In genomic region chr9:136547508-136548215, GRCh38 we compare ENCODE assay signal across 14 cellular contexts. TPM values are rescaled to one million over a fixed set of nuclear protein-coding genes. Genes with fewer than 3 reads are reported as not detected.
DNase-seq lines count a peak whose midpoint lies in the region; ATAC-seq, FAIRE-seq and TF ChIP-seq lines count a peak whose summit lies in the region.
"Had no signal": no experiment of that assay in that cellular context is flagged by ENCODE, and none has a peak within 500 bp of the region (broad histone marks: within the 10 kb centered on the region; RNA-seq: fewer than 3 reads in every experiment).

No MANE protein-coding gene starts in this region.

- H3K27me3 ChIP-seq in heart left ventricle (no peaks in the 10 kb centered on the region), duodenal mucosa (ENCODE audit: control insufficient read depth in 1 of 2, insufficient read depth in 2 of 2, low read length in 2 of 2) (no peaks in the 10 kb centered on the region), vagina (no peaks in the 10 kb centered on the region)

- FAIRE-seq in GM19239 (lab: Jason Lieb, UNC): no peak
- FAIRE-seq: G401.6 had no signal

- H3K27ac Mint-ChIP-seq in osteocyte (ENCODE audit: unreplicated experiment): peak overlapping the region; percentile 76

- TF ChIP-seq POLR2A in heart left ventricle (IDR thresholded peaks at IDR 0.05): no peak
- no peak for TF ChIP-seq POLR2A in vagina (IDR thresholded peaks at IDR 0.05)

- DNase-seq in heart left ventricle (no peak), left ventricle myocardium superior (no peak), osteocyte (ENCODE audit: extremely low spot score, unreplicated experiment) (no peak), vagina (ENCODE audit: extremely low spot score in 2 of 2) (no peak), NCI-H2171 (lab: John Stamatoyannopoulos, UW) (no peak), GM19239 (ENCODE audit: insufficient read length, low spot score) (no peak), cerebellum (ENCODE audit: low spot score) (no peak)
- DNase-seq: activated naive CD4-positive, alpha-beta T cell treated with Interleukin-2 at 50 U/mL for 16 hours; effector memory CD4-positive, alpha-beta T cell; KG1; stimulated activated CD4-positive, alpha-beta T cell treated with anti-CD3 and anti-CD28 coated beads, Interleukin-1b, Interleukin-23, amount 100 ng/mL, for 48 hours had no signal

- H3K36me3 Mint-ChIP-seq in osteocyte (ENCODE audit: unreplicated experiment): peaks cover 2% of the 10 kb centered on the region

- no peaks in the 10 kb centered on the region for H3K27me3 Mint-ChIP-seq in osteocyte (ENCODE audit: unreplicated experiment)

- peak overlapping the region in 1 of 2 donors; percentile 10 for H3K9ac ChIP-seq in duodenal mucosa (ENCODE audit: low read depth in 1 of 2, low read length in 2 of 2)

- intact Hi-C loops in heart left ventricle (cut with DNase I): loop anchor here in 6 of 10 donors (2.0 to 10.0 kb wide), 8 partner anchors 17 to 80 kb away; partner anchors contain the start of gene SEC16A (in 2 of the 6)
- intact Hi-C loops in left ventricle myocardium superior (cut with micrococcal nuclease): no loop called here
- intact Hi-C loops in vagina (cut with DNase I): loop anchor here (10.0 kb wide), 1 partner anchor 53 kb away; no protein-coding TSS in a partner anchor

- H3K4me3 Mint-ChIP-seq in osteocyte (ENCODE audit: unreplicated experiment): no peak overlapping the region

- peaks cover 68% of the 10 kb centered on the region for H3K4me1 Mint-ChIP-seq in osteocyte (ENCODE audit: unreplicated experiment)

- H3K4me1 ChIP-seq in heart left ventricle (peaks cover 4 to 69% (median 39%) of the 10 kb centered on the region in 12 donors), duodenal mucosa (ENCODE audit: control insufficient read depth in 1 of 2, insufficient read depth in 2 of 2, low read length in 2 of 2) (peaks cover 53 to 58% of the 10 kb centered on the region in 2 donors), vagina (peaks cover 80% of the 10 kb centered on the region)

- H3K4me3 ChIP-seq in heart left ventricle: peak overlapping the region in 1 of 12 donors; percentile 92
- H3K4me3 ChIP-seq in duodenal mucosa (ENCODE audit: low read depth in 1 of 2, low read length in 2 of 2): no peak overlapping the region
- H3K4me3 ChIP-seq in vagina: peak overlapping the region in 1 of 2 donors; percentile 12

- H3K27ac ChIP-seq in heart left ventricle: peak overlapping the region in 11 of 12 donors; percentile 94 to 99 (median 98)
- peak overlapping the region; percentile 70 for H3K27ac ChIP-seq in duodenal mucosa (ENCODE audit: low read depth, low read length)
- peak overlapping the region; percentile 98 for H3K27ac ChIP-seq in vagina

- H3K9me3 Mint-ChIP-seq in osteocyte (ENCODE audit: unreplicated experiment): no peaks in the 10 kb centered on the region

- no peak for ATAC-seq in heart left ventricle
- ATAC-seq in left ventricle myocardium superior: no peak
- ATAC-seq: activated CD4-positive, CD25-positive, alpha-beta regulatory T cell treated with anti-CD3 and anti-CD28 coated beads, Interleukin-2, amount 50 U/mL, for 24 hours had no signal

- TF ChIP-seq CTCF in heart left ventricle (IDR thresholded peaks at IDR 0.05) (no peak), osteocyte (IDR thresholded peaks at IDR 0.05) (no peak), vagina (IDR thresholded peaks at IDR 0.05) (no peak)

- H3K36me3 ChIP-seq in heart left ventricle (peaks cover 0 to 14% (median 0%) of the 10 kb centered on the region in 9 donors), duodenal mucosa (ENCODE audit: control insufficient read depth in 1 of 2, insufficient read depth in 2 of 2, low read length in 2 of 2) (peaks cover 0 to 4% of the 10 kb centered on the region in 2 donors), vagina (peaks cover 0 to under 1% of the 10 kb centered on the region in 2 donors)

- WGBS in heart left ventricle, 4 donors: 82 to 87% (median 84%) methylated on average over 15 to 25 of the region's 25 CpGs

- no peaks in the 10 kb centered on the region for H3K9me3 ChIP-seq in heart left ventricle
- H3K9me3 ChIP-seq in duodenal mucosa (ENCODE audit: control insufficient read depth in 1 of 2, low read length in 2 of 2): no peaks in the 10 kb centered on the region
- no peaks in the 10 kb centered on the region for H3K9me3 ChIP-seq in vagina

RNA-seq across cellular contexts. Expression of gene NOTCH1, which starts 1.8 kb away (rescaled TPM):
- 10 to 100 TPM; 12.1 to 47.3 (median 22.1) TPM for total RNA-seq in heart left ventricle
- polyA plus RNA-seq in heart left ventricle: 10 to 100 TPM in 1 of 2 donors, 1 to 10 TPM in 1; 8.0 to 12.1 TPM
- 15.4 TPM for total RNA-seq in left ventricle myocardium superior
- 44.9 and 53.6 TPM in 2 replicates for total RNA-seq in osteocyte
- 67.0 TPM for total RNA-seq in vagina
- 35.2 TPM for total RNA-seq in cerebellum
